ENCODE assay signal across 24 cellular contexts in genomic region chr4:187417761-187418160, GRCh38.
DNase-seq lines count a peak whose midpoint lies in the region; ATAC-seq, FAIRE-seq and TF ChIP-seq lines count a peak whose summit lies in the region.
"Had no signal": no experiment of that assay in that cellular context is flagged by ENCODE, and none has a peak within 500 bp of the region (broad histone marks: within the 10 kb centered on the region; RNA-seq: fewer than 3 reads in every experiment).

No MANE protein-coding gene starts in this region.

- no peak overlapping the region for H3K4me3 Mint-ChIP-seq in mesothelial cell of epicardium
- H3K4me3 Mint-ChIP-seq: CD4-positive, alpha-beta memory T cell; HFFc6; IgD-negative memory B cell had no signal

- no peak for TF ChIP-seq CTCF in RWPE2 (IDR thresholded peaks at IDR 0.05; ENCODE audit: poor library complexity, severe bottlenecking)
- no peak for TF ChIP-seq CTCF in bronchial epithelial cell (IDR thresholded peaks at IDR 0.05; ENCODE audit: insufficient read depth, low read length, severe bottlenecking)
- TF ChIP-seq CTCF in mesothelial cell of epicardium (IDR thresholded peaks at IDR 0.05; ENCODE audit: unreplicated experiment): no peak

- no peaks in the 10 kb centered on the region for H3K36me3 Mint-ChIP-seq in mesothelial cell of epicardium
- H3K36me3 Mint-ChIP-seq: CD4-positive, alpha-beta memory T cell; IgD-negative memory B cell had no signal

- H3K9me3 Mint-ChIP-seq in mesothelial cell of epicardium: no peaks in the 10 kb centered on the region

- no peaks in the 10 kb centered on the region for H3K9me3 ChIP-seq in RWPE2 (ENCODE audit: severe bottlenecking)
- H3K9me3 ChIP-seq: A549, HAP-1 had no signal

- DNase-seq in NCI-H1105 treated with DMSO at 0.1 percent for 48 hours (lab: John Stamatoyannopoulos, UW): peak; percentile 74
- no peak for DNase-seq in RWPE2 (ENCODE audit: low spot score)
- DNase-seq in bronchial epithelial cell (ENCODE audit: low read depth): peak; percentile 58
- no peak for DNase-seq in mesothelial cell of epicardium (ENCODE audit: low spot score in 2 of 2, unreplicated experiment in 2 of 2)
- DNase-seq in nucleus accumbens (lab: John Stamatoyannopoulos, UW): no peak
- DNase-seq in NCI-H1694 treated with DMSO at 0.1 percent for 48 hours (lab: John Stamatoyannopoulos, UW): no peak
- DNase-seq: C1 segment of cervical spinal cord; CD4-positive, alpha-beta memory T cell; COR-L47; GOT3; HFFc6; NCI-H1092; NCI-H1436 treated with DMSO at 0.1 percent for 48 hours; NCI-H1930; NCI-H2227 treated with DMSO at 0.1 percent for 48 hours; NCI-H526 treated with DMSO at 0.1 percent for 48 hours had no signal

- peaks cover 8% of the 10 kb centered on the region for H3K4me1 ChIP-seq in RWPE2 (ENCODE audit: insufficient read depth, poor library complexity, severe bottlenecking)
- H3K4me1 ChIP-seq: A549, HAP-1 had no signal

- H3K4me1 Mint-ChIP-seq in mesothelial cell of epicardium: peaks cover 11% of the 10 kb centered on the region
- H3K4me1 Mint-ChIP-seq: CD4-positive, alpha-beta memory T cell had no signal

- no peaks in the 10 kb centered on the region for H3K27me3 ChIP-seq in RWPE2 (ENCODE audit: insufficient read depth, poor library complexity, severe bottlenecking)
- H3K27me3 ChIP-seq in bronchial epithelial cell (ENCODE audit: control insufficient read depth, insufficient read depth, low read length): no peaks in the 10 kb centered on the region

- H3K36me3 ChIP-seq in RWPE2 (ENCODE audit: low read depth) (no peaks in the 10 kb centered on the region; the same call in 1 of the 2 replicates), bronchial epithelial cell (ENCODE audit: control insufficient read depth, insufficient read depth, low read length) (no peaks in the 10 kb centered on the region)
- H3K36me3 ChIP-seq: HAP-1 had no signal

- no peak overlapping the region for H3K27ac ChIP-seq in RWPE2 (ENCODE audit: poor library complexity, severe bottlenecking)
- H3K27ac ChIP-seq: A549, KMS-11 had no signal

- H3K27me3 Mint-ChIP-seq in mesothelial cell of epicardium (ENCODE audit: low read depth): no peaks in the 10 kb centered on the region
- H3K27me3 Mint-ChIP-seq: CD4-positive, alpha-beta memory T cell; IgD-negative memory B cell had no signal

- FAIRE-seq in bronchial epithelial cell (lab: Jason Lieb, UNC): no peak
- FAIRE-seq: A549, G401.6 had no signal

- H3K4me3 ChIP-seq in RWPE2 (ENCODE audit: severe bottlenecking) (no peak overlapping the region), bronchial epithelial cell (ENCODE audit: low read depth, low read length) (no peak overlapping the region)
- H3K4me3 ChIP-seq: A549, HAP-1 had no signal

- peak overlapping the region; percentile 42 for H3K27ac Mint-ChIP-seq in mesothelial cell of epicardium
- H3K27ac Mint-ChIP-seq: CD4-positive, alpha-beta memory T cell; HFFc6; IgD-negative memory B cell had no signal

- ATAC-seq in RWPE2 (ENCODE audit: low read depth) (peak; percentile 42; the same call in 1 of the 3 replicates), GM21786 (IDR thresholded peaks at IDR 0.05; ENCODE audit: unreplicated experiment) (no peak)
- ATAC-seq: A549, Panc1, SK-N-SH treated with all-trans-retinoic acid at 6 μM for 48 hours had no signal

Comparison
In these comparisons a context has a peak if more than half of its experiments do, and no peak if none do; other contexts are left out.
1. DNase-seq: peak in NCI-H1105 treated with DMSO at 0.1 percent for 48 hours (single experiment) and bronchial epithelial cell (single experiment); none in RWPE2 (single experiment), mesothelial cell of epicardium (0 of 2), nucleus accumbens (0 of 56) and NCI-H1694 treated with DMSO at 0.1 percent for 48 hours (single experiment).